In the genomic region with DNA sequence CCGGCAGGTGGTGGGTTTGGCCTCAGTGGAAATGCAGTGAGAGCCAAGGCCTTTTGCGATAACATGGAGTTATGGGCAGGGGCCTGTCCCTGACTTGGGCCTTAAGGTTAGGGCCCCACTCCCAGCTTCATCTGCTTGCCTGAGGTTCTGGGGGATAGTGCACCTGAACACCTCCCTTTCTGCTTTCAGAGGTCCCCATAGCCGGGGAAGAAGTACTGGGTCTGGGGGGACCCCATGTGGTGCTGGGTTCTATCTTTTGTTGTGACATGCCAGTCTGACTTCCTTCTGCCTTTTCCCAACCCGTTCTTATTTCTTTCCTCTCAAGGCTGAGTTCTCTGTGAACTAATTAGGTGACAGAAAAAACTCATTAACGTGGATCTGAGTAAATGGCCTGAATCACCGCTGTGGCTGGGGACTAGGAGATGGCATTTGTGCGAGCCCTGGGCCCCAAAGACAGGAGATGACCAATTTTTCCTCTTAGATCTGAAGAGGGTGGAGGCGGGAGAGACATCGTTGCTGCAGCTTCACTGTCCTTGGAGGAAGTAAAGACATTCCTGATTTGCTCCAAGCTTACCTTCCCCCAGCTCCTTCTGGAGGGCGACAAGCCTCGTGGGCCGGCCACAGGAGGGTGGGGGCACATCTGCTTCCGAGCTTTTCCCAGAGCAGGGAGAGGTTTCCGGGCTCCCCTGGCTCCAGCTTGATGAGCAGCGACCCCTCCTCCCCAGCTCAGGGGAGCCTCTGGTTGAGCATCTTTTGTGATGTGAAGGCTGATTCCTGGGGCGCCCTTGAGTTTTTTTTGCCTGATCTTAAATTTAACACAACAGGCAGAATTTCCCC, we compare ENCODE assay signal across 1 cellular context.
TF ChIP-seq lines count a peak whose summit lies in the region.

No MANE protein-coding gene starts in this region.

TF ChIP-seq in IMR-90, 13 proteins besides CTCF, POLR2A, EP300 and RAD21:
- peak; percentile 68; the same call in 1 of the 2 replicates for TF ChIP-seq MAZ (IDR thresholded peaks at IDR 0.05; ENCODE audit: borderline replicate concordance, low read depth, low read length)
- TF ChIP-seq RFX5 (IDR thresholded peaks at IDR 0.05; ENCODE audit: low read depth, low read length): no peak
